8 cellular contexts compared by ENCODE assay signal in the genomic region with DNA sequence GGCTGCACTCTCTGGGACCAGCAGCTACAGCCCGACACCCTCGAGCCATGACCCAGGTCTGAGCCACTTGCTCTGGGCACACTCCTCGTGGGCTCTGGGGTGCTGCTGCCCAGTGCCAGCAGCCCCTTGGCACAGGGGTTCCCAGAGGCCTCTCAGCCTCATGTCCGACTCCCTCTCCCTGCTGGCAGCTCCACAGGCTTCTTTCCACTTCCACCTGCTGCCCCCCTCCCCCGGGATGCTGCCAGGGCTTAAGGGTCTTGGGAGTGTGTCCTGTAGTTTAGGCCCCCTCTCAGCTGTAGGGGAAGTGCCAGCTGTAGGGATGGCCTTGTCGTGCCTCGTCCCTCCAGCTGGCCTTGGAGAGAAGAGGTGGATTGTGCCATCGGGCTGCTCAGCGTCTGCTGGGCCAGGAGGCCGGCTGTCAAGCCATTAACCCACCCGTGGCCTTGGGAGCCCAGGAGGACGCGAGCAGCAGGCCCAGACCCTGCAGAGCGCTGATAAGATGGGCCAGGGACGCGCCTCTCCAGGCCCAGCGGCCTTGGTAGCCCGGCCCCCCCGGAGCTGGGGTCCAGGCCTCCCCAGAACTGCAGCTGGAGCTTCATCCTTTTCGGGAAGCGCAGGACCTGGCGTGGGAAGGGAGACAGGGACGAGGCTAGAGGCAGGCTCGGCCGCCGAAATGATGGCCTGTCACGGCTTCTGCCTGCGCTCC. TPM values are rescaled to one million over a fixed set of nuclear protein-coding genes. Genes with fewer than 3 reads are reported as not detected.
A peak's percentile ranks its signal among the peaks of the same experiment; 100 is the strongest.
DNase-seq lines count a peak whose midpoint lies in the region; ATAC-seq and TF ChIP-seq lines count a peak whose summit lies in the region.

No MANE protein-coding gene starts in this region.

- H3K27ac Mint-ChIP-seq in activated CD4-positive, alpha-beta memory T cell treated with anti-CD3 and anti-CD28 coated beads for 36 hours: no peak overlapping the region

- peaks cover 33% of the 10 kb centered on the region for H3K4me1 Mint-ChIP-seq in activated CD4-positive, alpha-beta memory T cell treated with anti-CD3 and anti-CD28 coated beads for 36 hours (ENCODE audit: low read depth)

- POLR2A ChIA-PET in activated CD4-positive, alpha-beta memory T cell treated with anti-CD3 and anti-CD28 coated beads for 36 hours (lab: Charles Lee): no interaction called here

- H3K27me3 ChIP-seq in rectal smooth muscle tissue (ENCODE audit: control insufficient read depth, insufficient read depth, low read length): peaks cover 2% of the 10 kb centered on the region

- TF ChIP-seq CTCF in GM12865 (IDR thresholded peaks at IDR 0.05; ENCODE audit: insufficient read depth, low read depth, low read length, missing control alignments): no peak

- no peaks in the 10 kb centered on the region for H3K27me3 Mint-ChIP-seq in activated CD4-positive, alpha-beta memory T cell treated with anti-CD3 and anti-CD28 coated beads for 36 hours

- H3K4me1 ChIP-seq in rectal smooth muscle tissue (ENCODE audit: control insufficient read depth, insufficient read depth, low read length): peaks cover 2% of the 10 kb centered on the region

- peak overlapping the region; percentile 54 for H3K4me3 ChIP-seq in GM12865 (ENCODE audit: low read depth, low read length)
- peak overlapping the region; percentile 56 for H3K4me3 ChIP-seq in rectal smooth muscle tissue (ENCODE audit: low read length)

- no peak overlapping the region for H3K9ac ChIP-seq in rectal smooth muscle tissue (ENCODE audit: low read length)

- CTCF ChIA-PET in activated CD4-positive, alpha-beta memory T cell treated with anti-CD3 and anti-CD28 coated beads for 36 hours (lab: Charles Lee): interaction anchor here (2.0 kb wide), 1 partner anchor 41 kb away, joined by 8 read pairs; no protein-coding TSS in a partner anchor

- intact Hi-C loops in activated CD4-positive, alpha-beta memory T cell treated with anti-CD3 and anti-CD28 coated beads for 36 hours (cut with micrococcal nuclease): loop anchor here (5.0 kb wide), 2 partner anchors 116 to 686 kb away; no protein-coding TSS in a partner anchor
- intact Hi-C loops in Right ventricle myocardium superior (cut with DNase I): no loop called here

- H3K36me3 Mint-ChIP-seq in activated CD4-positive, alpha-beta memory T cell treated with anti-CD3 and anti-CD28 coated beads for 36 hours: no peaks in the 10 kb centered on the region

- H3K36me3 ChIP-seq in rectal smooth muscle tissue (ENCODE audit: control insufficient read depth, insufficient read depth, low read length): no peaks in the 10 kb centered on the region

- ATAC-seq in Right ventricle myocardium superior (ENCODE audit: poor library complexity): peak; percentile 4
- ATAC-seq in GM19467 (IDR thresholded peaks at IDR 0.05; ENCODE audit: unreplicated experiment): no peak
- no peak for ATAC-seq in GM19397 (IDR thresholded peaks at IDR 0.05; ENCODE audit: unreplicated experiment)
- ATAC-seq in HG02642 (IDR thresholded peaks at IDR 0.05; ENCODE audit: poor library complexity, unreplicated experiment): no peak

- H3K4me3 Mint-ChIP-seq in activated CD4-positive, alpha-beta memory T cell treated with anti-CD3 and anti-CD28 coated beads for 36 hours: peak overlapping the region; percentile 66

- no peaks in the 10 kb centered on the region for H3K9me3 Mint-ChIP-seq in activated CD4-positive, alpha-beta memory T cell treated with anti-CD3 and anti-CD28 coated beads for 36 hours

- peak overlapping the region; percentile 81 for H3K27ac ChIP-seq in rectal smooth muscle tissue (ENCODE audit: low read depth, low read length)

- no peak for DNase-seq in GM12865 (ENCODE audit: low read depth)
- no peak for DNase-seq in activated CD4-positive, alpha-beta memory T cell treated with anti-CD3 and anti-CD28 coated beads for 36 hours
- no peak for DNase-seq in Right ventricle myocardium superior
- no peak for DNase-seq in retina

RNA-seq across cellular contexts. Expression of gene USP27X, which starts 1.0 kb away (rescaled TPM):
- 1 to 10 TPM; 2.0 TPM for total RNA-seq in activated CD4-positive, alpha-beta memory T cell treated with anti-CD3 and anti-CD28 coated beads for 36 hours
- 1.9 TPM for total RNA-seq in Right ventricle myocardium superior

RNA-seq across cellular contexts. Expression of gene CLCN5, which starts 44.1 kb away (rescaled TPM):
- 1 to 10 TPM; 2.5 to 2.9 TPM for total RNA-seq in activated CD4-positive, alpha-beta memory T cell treated with anti-CD3 and anti-CD28 coated beads for 36 hours
- total RNA-seq in Right ventricle myocardium superior: 1.2 TPM

RNA-seq across cellular contexts. Expression of gene PAGE4, which starts 49.2 kb away (rescaled TPM):
- total RNA-seq in activated CD4-positive, alpha-beta memory T cell treated with anti-CD3 and anti-CD28 coated beads for 36 hours: not detected
- total RNA-seq in Right ventricle myocardium superior: not detected
